1 cellular context compared by ENCODE assay signal in the genomic region with DNA sequence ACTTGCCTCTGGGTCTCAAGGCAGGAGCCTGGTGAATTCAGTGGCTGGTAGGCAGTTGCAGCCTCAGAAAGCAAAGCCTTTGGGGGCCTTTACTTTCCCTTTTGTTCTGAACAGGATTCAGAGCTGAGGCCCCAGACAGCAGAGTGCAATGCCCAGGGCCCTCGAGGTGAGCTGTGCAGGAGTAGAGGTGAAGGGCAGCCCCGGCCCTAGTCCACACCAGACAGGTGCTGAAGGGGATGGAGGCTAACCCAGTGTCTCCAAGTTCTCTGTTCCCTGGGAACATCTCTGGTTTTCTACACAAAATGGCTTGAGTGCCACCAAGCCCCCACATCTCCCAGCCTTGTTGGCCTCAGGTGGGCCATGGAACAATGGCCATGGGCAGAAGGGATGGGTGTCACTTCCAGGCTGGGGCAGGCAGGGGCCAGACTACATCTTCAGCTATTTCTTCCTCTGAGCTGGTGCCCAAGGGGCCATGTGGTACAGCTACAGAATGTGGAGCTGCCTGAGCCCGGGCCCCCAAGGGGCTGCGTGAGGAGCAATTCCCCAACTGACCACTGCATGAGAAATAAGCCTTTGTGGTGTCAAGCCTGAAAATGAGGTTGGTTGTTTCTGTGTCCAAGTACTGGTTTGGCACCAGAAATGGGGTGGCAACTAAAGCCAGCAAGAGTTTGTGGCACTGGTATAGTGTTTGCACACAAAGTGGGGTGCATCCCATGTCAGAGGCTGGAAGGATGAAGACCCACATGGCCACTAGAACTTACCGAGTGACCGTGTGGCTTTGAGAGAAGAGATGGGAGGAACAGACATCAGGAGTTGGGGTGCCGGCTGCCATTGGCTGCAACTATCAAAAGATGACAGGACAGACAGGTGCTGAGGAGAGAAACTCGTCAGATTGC.
TF ChIP-seq lines count a peak whose summit lies in the region.

No MANE protein-coding gene starts in this region.

TF ChIP-seq in HepG2, 621 proteins besides CTCF, POLR2A, EP300 and RAD21 (continued from another document):
- TF ChIP-seq, protein P1, sequence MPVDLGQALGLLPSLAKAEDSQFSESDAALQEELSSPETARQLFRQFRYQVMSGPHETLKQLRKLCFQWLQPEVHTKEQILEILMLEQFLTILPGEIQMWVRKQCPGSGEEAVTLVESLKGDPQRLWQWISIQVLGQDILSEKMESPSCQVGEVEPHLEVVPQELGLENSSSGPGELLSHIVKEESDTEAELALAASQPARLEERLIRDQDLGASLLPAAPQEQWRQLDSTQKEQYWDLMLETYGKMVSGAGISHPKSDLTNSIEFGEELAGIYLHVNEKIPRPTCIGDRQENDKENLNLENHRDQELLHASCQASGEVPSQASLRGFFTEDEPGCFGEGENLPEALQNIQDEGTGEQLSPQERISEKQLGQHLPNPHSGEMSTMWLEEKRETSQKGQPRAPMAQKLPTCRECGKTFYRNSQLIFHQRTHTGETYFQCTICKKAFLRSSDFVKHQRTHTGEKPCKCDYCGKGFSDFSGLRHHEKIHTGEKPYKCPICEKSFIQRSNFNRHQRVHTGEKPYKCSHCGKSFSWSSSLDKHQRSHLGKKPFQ (CRISPR knock-in tag; IDR thresholded peaks at IDR 0.05; ENCODE audit: insufficient replicate concordance), result no peak
- TF ChIP-seq, protein P2, sequence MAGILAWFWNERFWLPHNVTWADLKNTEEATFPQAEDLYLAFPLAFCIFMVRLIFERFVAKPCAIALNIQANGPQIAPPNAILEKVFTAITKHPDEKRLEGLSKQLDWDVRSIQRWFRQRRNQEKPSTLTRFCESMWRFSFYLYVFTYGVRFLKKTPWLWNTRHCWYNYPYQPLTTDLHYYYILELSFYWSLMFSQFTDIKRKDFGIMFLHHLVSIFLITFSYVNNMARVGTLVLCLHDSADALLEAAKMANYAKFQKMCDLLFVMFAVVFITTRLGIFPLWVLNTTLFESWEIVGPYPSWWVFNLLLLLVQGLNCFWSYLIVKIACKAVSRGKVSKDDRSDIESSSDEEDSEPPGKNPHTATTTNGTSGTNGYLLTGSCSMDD (CRISPR knock-in tag; IDR thresholded peaks at IDR 0.05), result no peak
- no peak for TF ChIP-seq ZNF180 (CRISPR knock-in tag; IDR thresholded peaks at IDR 0.05; ENCODE audit: borderline replicate concordance, low read depth)
- no peak for TF ChIP-seq SYNCRIP (IDR thresholded peaks at IDR 0.05; ENCODE audit: insufficient read depth, low read depth, low read length)
- no peak for TF ChIP-seq KAT7 (CRISPR knock-in tag; IDR thresholded peaks at IDR 0.05; ENCODE audit: borderline replicate concordance)
- TF ChIP-seq, protein P3, sequence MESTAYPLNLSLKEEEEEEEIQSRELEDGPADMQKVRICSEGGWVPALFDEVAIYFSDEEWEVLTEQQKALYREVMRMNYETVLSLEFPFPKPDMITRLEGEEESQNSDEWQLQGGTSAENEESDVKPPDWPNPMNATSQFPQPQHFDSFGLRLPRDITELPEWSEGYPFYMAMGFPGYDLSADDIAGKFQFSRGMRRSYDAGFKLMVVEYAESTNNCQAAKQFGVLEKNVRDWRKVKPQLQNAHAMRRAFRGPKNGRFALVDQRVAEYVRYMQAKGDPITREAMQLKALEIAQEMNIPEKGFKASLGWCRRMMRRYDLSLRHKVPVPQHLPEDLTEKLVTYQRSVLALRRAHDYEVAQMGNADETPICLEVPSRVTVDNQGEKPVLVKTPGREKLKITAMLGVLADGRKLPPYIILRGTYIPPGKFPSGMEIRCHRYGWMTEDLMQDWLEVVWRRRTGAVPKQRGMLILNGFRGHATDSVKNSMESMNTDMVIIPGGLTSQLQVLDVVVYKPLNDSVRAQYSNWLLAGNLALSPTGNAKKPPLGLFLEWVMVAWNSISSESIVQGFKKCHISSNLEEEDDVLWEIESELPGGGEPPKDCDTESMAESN (CRISPR knock-in tag; conservative IDR thresholded peaks at IDR 0.05), result no peak
- TF ChIP-seq RBAK (CRISPR knock-in tag; IDR thresholded peaks at IDR 0.05), result peak; percentile 49; the same call in 1 of the 2 replicates
TF ChIP-seq in HepG2: peak in this region for 1.
